Comparison of ENCODE assay signal across 35 cellular contexts in the genomic region with DNA sequence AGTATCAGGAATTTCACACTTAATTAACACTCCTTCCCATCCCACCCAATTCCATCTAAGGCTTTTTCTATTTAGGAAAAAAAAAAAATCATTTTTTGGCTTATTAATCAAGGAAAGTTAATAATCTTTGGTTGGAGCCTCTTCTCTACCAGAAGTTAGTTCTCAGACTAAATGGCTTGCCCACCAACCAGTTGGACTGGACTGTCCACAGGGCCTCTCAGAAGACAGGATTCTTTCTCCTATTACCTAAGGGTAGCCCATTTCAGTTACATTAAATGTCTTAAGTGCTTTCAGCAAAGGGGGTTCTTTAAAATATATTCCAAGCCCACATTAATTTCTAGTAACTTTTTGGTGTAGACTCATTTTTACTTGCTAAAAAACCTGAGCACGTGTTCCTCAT. TPM values are rescaled to one million over a fixed set of nuclear protein-coding genes. Genes with fewer than 3 reads are reported as not detected.
"Had no signal": no experiment of that assay in that cellular context is flagged by ENCODE, and none has a peak within 500 bp of the region (broad histone marks: within the 10 kb centered on the region; RNA-seq: fewer than 3 reads in every experiment).

No MANE protein-coding gene starts in this region.

- H3K27ac ChIP-seq: body of pancreas, coronary artery, esophagus muscularis mucosa, foreskin keratinocyte, gastrocnemius medialis, heart left ventricle, WERI-Rb-1 had no signal

- H3K4me3 Mint-ChIP-seq: activated B cell treated with CpG ODN at 0.5 μM for 24 hours; activated CD8-positive, alpha-beta memory T cell treated with anti-CD3 and anti-CD28 coated beads, Interleukin-2, amount 10 ng/mL, durations not matched to agents 7 days and 5 days; activated CD8-positive, alpha-beta T cell treated with anti-CD3 and anti-CD28 coated beads, Interleukin-2, amount 10 ng/mL, durations not matched to agents 7 days and 5 days; activated naive CD8-positive, alpha-beta T cell; activated T-cell treated with anti-CD3 and anti-CD28 coated beads, Interleukin-2, amount 50 U/mL, for 4 hours; activated T-helper 17 cell treated with anti-CD3 and anti-CD28 coated beads, Interleukin-2, amount 50 U/mL, for 72 hours; dendritic cell treated with granulocyte-macrophage colony-stimulating factor and Interleukin-4, amounts not matched to agents 40 ng/mL and 50 ng/mL, for 4 days; effector memory CD8-positive, alpha-beta T cell; T-helper 2 cell treated with Interferon-gamma antibody and Interleukin-4, amounts not matched to agents 5 μg/mL and 100 μg/mL, for 36 hours had no signal

- H3K4me1 ChIP-seq: body of pancreas, foreskin keratinocyte had no signal

- H3K9me3 Mint-ChIP-seq: activated B cell treated with CpG ODN at 0.5 μM for 24 hours; activated T-cell treated with anti-CD3 and anti-CD28 coated beads, Interleukin-2, amount 50 U/mL, for 4 hours; activated T-helper 17 cell treated with anti-CD3 and anti-CD28 coated beads, Interleukin-2, amount 50 U/mL, for 72 hours; dendritic cell treated with granulocyte-macrophage colony-stimulating factor and Interleukin-4, amounts not matched to agents 40 ng/mL and 50 ng/mL, for 4 days; effector memory CD8-positive, alpha-beta T cell; T-helper 2 cell treated with Interferon-gamma antibody and Interleukin-4, amounts not matched to agents 5 μg/mL and 100 μg/mL, for 36 hours had no signal

- H3K9me3 ChIP-seq: body of pancreas, esophagus muscularis mucosa, gastrocnemius medialis, heart left ventricle had no signal

- H3K4me3 ChIP-seq: body of pancreas, coronary artery, esophagus muscularis mucosa, gastrocnemius medialis, heart left ventricle had no signal

- H3K27me3 Mint-ChIP-seq: activated B cell treated with CpG ODN at 0.5 μM for 24 hours; activated CD8-positive, alpha-beta memory T cell treated with anti-CD3 and anti-CD28 coated beads, Interleukin-2, amount 10 ng/mL, durations not matched to agents 7 days and 5 days; activated naive CD8-positive, alpha-beta T cell; activated T-helper 17 cell treated with anti-CD3 and anti-CD28 coated beads, Interleukin-2, amount 50 U/mL, for 72 hours; dendritic cell treated with granulocyte-macrophage colony-stimulating factor and Interleukin-4, amounts not matched to agents 40 ng/mL and 50 ng/mL, for 4 days; effector memory CD8-positive, alpha-beta T cell; T-helper 17 cell had no signal

- H3K27me3 ChIP-seq: body of pancreas, esophagus muscularis mucosa, foreskin keratinocyte, gastrocnemius medialis, heart left ventricle had no signal

- H3K27ac Mint-ChIP-seq: activated B cell treated with CpG ODN at 0.5 μM for 24 hours; activated CD8-positive, alpha-beta memory T cell treated with anti-CD3 and anti-CD28 coated beads, Interleukin-2, amount 10 ng/mL, durations not matched to agents 7 days and 5 days; activated CD8-positive, alpha-beta T cell treated with anti-CD3 and anti-CD28 coated beads, Interleukin-2, amount 10 ng/mL, durations not matched to agents 7 days and 5 days; activated T-helper 17 cell treated with anti-CD3 and anti-CD28 coated beads, Interleukin-2, amount 50 U/mL, for 72 hours; dendritic cell treated with granulocyte-macrophage colony-stimulating factor and Interleukin-4, amounts not matched to agents 40 ng/mL and 50 ng/mL, for 4 days; T-helper 2 cell treated with Interferon-gamma antibody and Interleukin-4, amounts not matched to agents 5 μg/mL and 100 μg/mL, for 36 hours had no signal

- H3K4me1 Mint-ChIP-seq: activated B cell treated with CpG ODN at 0.5 μM for 24 hours; activated CD8-positive, alpha-beta memory T cell treated with anti-CD3 and anti-CD28 coated beads, Interleukin-2, amount 10 ng/mL, durations not matched to agents 7 days and 5 days; activated T-helper 17 cell treated with anti-CD3 and anti-CD28 coated beads, Interleukin-2, amount 50 U/mL, for 72 hours; T-helper 17 cell had no signal

- DNase-seq: activated B cell treated with CpG ODN at 0.5 μM for 24 hours; activated CD4-positive, alpha-beta T cell treated with anti-CD3 and anti-CD28 coated beads for 48 hours; activated CD4-positive, alpha-beta T cell treated with anti-CD3 and anti-CD28 coated beads, Interleukin-2, amount 50 U/mL, for 1 hour; activated CD4-positive, alpha-beta T cell treated with anti-CD3 and anti-CD28 coated beads, Interleukin-2, amount 50 U/mL, for 48 hours; activated CD8-positive, alpha-beta memory T cell treated with anti-CD3 and anti-CD28 coated beads, Interleukin-2, amount 10 ng/mL, durations not matched to agents 7 days and 5 days; activated CD8-positive, alpha-beta memory T cell treated with anti-CD3 and anti-CD28 coated beads, Interleukin-2, amount 50 U/mL, for 4 hours; activated CD8-positive, alpha-beta T cell treated with anti-CD3 and anti-CD28 coated beads, Interleukin-2, amount 10 ng/mL, durations not matched to agents 7 days and 5 days; activated effector memory CD4-positive, alpha-beta T cell treated with Interleukin-2 at 50 U/mL for 16 hours; activated gamma-delta T cell treated with Interleukin-2 at 50 U/mL for 16 hours; activated naive CD4-positive, alpha-beta T cell treated with anti-CD3 and anti-CD28 coated beads, Interleukin-2, amount 50 U/mL, for 16 hours; activated naive CD4-positive, alpha-beta T cell treated with Interleukin-2 at 50 U/mL for 16 hours; activated T-cell treated with anti-CD3 and anti-CD28 coated beads, Interleukin-2, amount 50 U/mL, for 4 hours; amygdala; aorta; body of pancreas; central memory CD4-positive, alpha-beta T cell; cerebellar nuclear complex; effector CD4-positive, alpha-beta T cell; effector memory CD8-positive, alpha-beta T cell; erythroblast; foreskin keratinocyte; gastrocnemius medialis; glutamatergic neuron; heart left ventricle; T-helper 1 cell; T-helper 17 cell; T1000; WERI-Rb-1 had no signal

RNA-seq across cellular contexts. Expression of gene FAM25A, which starts 39.3 kb away (rescaled TPM):
- total RNA-seq: activated B cell treated with CpG ODN at 0.5 μM for 24 hours; activated CD8-positive, alpha-beta memory T cell treated with anti-CD3 and anti-CD28 coated beads for 36 hours; activated CD8-positive, alpha-beta memory T cell treated with anti-CD3 and anti-CD28 coated beads, Interleukin-2, amount 10 ng/mL, durations not matched to agents 7 days and 5 days; activated CD8-positive, alpha-beta T cell treated with anti-CD3 and anti-CD28 coated beads, Interleukin-2, amount 10 ng/mL, durations not matched to agents 7 days and 5 days; activated T-cell treated with anti-CD3 and anti-CD28 coated beads, Interleukin-2, amount 50 U/mL, for 4 hours; activated T-helper 17 cell treated with anti-CD3 and anti-CD28 coated beads, Interleukin-2, amount 50 U/mL, for 72 hours; aorta; body of pancreas; esophagus muscularis mucosa; gastrocnemius medialis; heart left ventricle; T-helper 17 cell had no signal
